8 cellular contexts compared by ENCODE assay signal in genomic region chr4:25993564-25994185, GRCh38.
A peak's percentile ranks its signal among the peaks of the same experiment; 100 is the strongest.
DNase-seq lines count a peak whose midpoint lies in the region; ATAC-seq and TF ChIP-seq lines count a peak whose summit lies in the region.

No MANE protein-coding gene starts in this region.

- CTCF ChIA-PET in activated naive CD4-positive, alpha-beta T cell treated with anti-CD3 and anti-CD28 coated beads, Interleukin-2, amount 10 ng/mL, durations not matched to agents 7 days and 5 days (lab: Charles Lee), result interaction anchor here (0.6 to 1.9 kb wide), 4 partner anchors 11 to 404 kb away, joined by 3 to 4 read pairs (median 3); no protein-coding TSS in a partner anchor

- no peak overlapping the region for H3K27ac ChIP-seq in lower lobe of right lung
- H3K27ac ChIP-seq in substantia nigra (ENCODE audit: low read depth, low read length, poor library complexity, severe bottlenecking), result no peak overlapping the region

- H3K4me3 Mint-ChIP-seq in activated naive CD4-positive, alpha-beta T cell treated with anti-CD3 and anti-CD28 coated beads, Interleukin-2, amount 10 ng/mL, durations not matched to agents 7 days and 5 days, result no peak overlapping the region

- intact Hi-C loops in lower lobe of right lung (cut with DNase I), result no loop called here
- intact Hi-C loops in posterior vena cava (cut with DNase I), result no loop called here

- TF ChIP-seq CTCF in lower lobe of right lung (IDR thresholded peaks at IDR 0.05), result no peak

- peak; percentile 7 to 26 (median 18) for DNase-seq in stimulated activated CD4-positive, alpha-beta T cell treated with anti-CD3 and anti-CD28 coated beads, Interleukin-12 subunit alpha, Interleukin-12 subunit beta, amount 100 ng/mL, for 48 hours (ENCODE audit: low read depth in 2 of 3, low spot score in 1 of 3)
- DNase-seq in stimulated activated CD4-positive, alpha-beta T cell treated with anti-CD3 and anti-CD28 coated beads, Interleukin-12 subunit alpha, Interleukin-12 subunit beta, amount 100 ng/mL, for 4 hours, result no peak
- DNase-seq in Jurkat, Clone E6-1 (ENCODE audit: low read depth, low spot score), result peak; percentile 14
- peak; percentile 25 for DNase-seq in activated naive CD4-positive, alpha-beta T cell treated with anti-CD3 and anti-CD28 coated beads, Interleukin-2, amount 10 ng/mL, durations not matched to agents 7 days and 5 days
- DNase-seq in lower lobe of right lung, result no peak
- DNase-seq in posterior vena cava (ENCODE audit: low spot score), result no peak
- no peak for DNase-seq in substantia nigra (lab: John Stamatoyannopoulos, UW)
- DNase-seq in NK-92 treated with Interleukin-12 subunit alpha and Interleukin-12 subunit beta, amount 100 ng/mL, for 24 hours (lab: John Stamatoyannopoulos, UW), result no peak

- peaks cover under 1% of the 10 kb centered on the region for H3K4me1 ChIP-seq in lower lobe of right lung

- H3K27me3 ChIP-seq in lower lobe of right lung (ENCODE audit: low read depth), result no peaks in the 10 kb centered on the region

- peaks cover 17% of the 10 kb centered on the region for H3K27me3 Mint-ChIP-seq in activated naive CD4-positive, alpha-beta T cell treated with anti-CD3 and anti-CD28 coated beads, Interleukin-2, amount 10 ng/mL, durations not matched to agents 7 days and 5 days

- no peaks in the 10 kb centered on the region for H3K9me3 Mint-ChIP-seq in activated naive CD4-positive, alpha-beta T cell treated with anti-CD3 and anti-CD28 coated beads, Interleukin-2, amount 10 ng/mL, durations not matched to agents 7 days and 5 days

- H3K4me1 Mint-ChIP-seq in activated naive CD4-positive, alpha-beta T cell treated with anti-CD3 and anti-CD28 coated beads, Interleukin-2, amount 10 ng/mL, durations not matched to agents 7 days and 5 days, result peaks cover 2% of the 10 kb centered on the region

- ATAC-seq in lower lobe of right lung, result peak; percentile 56 to 66

- H3K9me3 ChIP-seq in lower lobe of right lung, result no peaks in the 10 kb centered on the region

- H3K36me3 ChIP-seq in lower lobe of right lung, result no peaks in the 10 kb centered on the region

- H3K36me3 Mint-ChIP-seq in activated naive CD4-positive, alpha-beta T cell treated with anti-CD3 and anti-CD28 coated beads, Interleukin-2, amount 10 ng/mL, durations not matched to agents 7 days and 5 days, result no peaks in the 10 kb centered on the region

- H3K27ac Mint-ChIP-seq in activated naive CD4-positive, alpha-beta T cell treated with anti-CD3 and anti-CD28 coated beads, Interleukin-2, amount 10 ng/mL, durations not matched to agents 7 days and 5 days, result no peak overlapping the region

- H3K4me3 ChIP-seq in Jurkat, Clone E6-1 (ENCODE audit: low read length), result no peak overlapping the region
- H3K4me3 ChIP-seq in lower lobe of right lung, result no peak overlapping the region

Comparison
In these comparisons a context has a peak if more than half of its experiments do, and no peak if none do; other contexts are left out.
1. DNase-seq: peak in stimulated activated CD4-positive, alpha-beta T cell treated with anti-CD3 and anti-CD28 coated beads, Interleukin-12 subunit alpha, Interleukin-12 subunit beta, amount 100 ng/mL, for 48 hours (3 of 3), Jurkat, Clone E6-1 (single experiment) and activated naive CD4-positive, alpha-beta T cell treated with anti-CD3 and anti-CD28 coated beads, Interleukin-2, amount 10 ng/mL, durations not matched to agents 7 days and 5 days (single experiment); none in stimulated activated CD4-positive, alpha-beta T cell treated with anti-CD3 and anti-CD28 coated beads, Interleukin-12 subunit alpha, Interleukin-12 subunit beta, amount 100 ng/mL, for 4 hours (single experiment), lower lobe of right lung (single experiment), posterior vena cava (single experiment), substantia nigra (0 of 49) and NK-92 treated with Interleukin-12 subunit alpha and Interleukin-12 subunit beta, amount 100 ng/mL, for 24 hours (single experiment).